In genomic region chrY:3527040-3527439, GRCh38 we compare ENCODE assay signal across 17 cellular contexts. TPM values are rescaled to one million over a fixed set of nuclear protein-coding genes. Genes with fewer than 3 reads are reported as not detected.
DNase-seq lines count a peak whose midpoint lies in the region; ATAC-seq and TF ChIP-seq lines count a peak whose summit lies in the region.
"Not testable (repeated sequence)": the region's sequence is repeated elsewhere in the genome, so short reads cannot be mapped to it uniquely, and the experiment has no call there.
"Had no signal": no experiment of that assay in that cellular context is flagged by ENCODE, and none has a peak within 500 bp of the region (broad histone marks: within the 10 kb centered on the region; RNA-seq: fewer than 3 reads in every experiment).

No MANE protein-coding gene starts in this region.

- TF ChIP-seq CTCF in CD8-positive, alpha-beta T cell (IDR thresholded peaks at IDR 0.05): not testable (repeated sequence)
- TF ChIP-seq CTCF in LNCaP clone FGC (IDR thresholded peaks at IDR 0.05; ENCODE audit: control insufficient read depth, extremely low read depth, insufficient read depth) (peak; percentile 45), glutamatergic neuron (IDR thresholded peaks at IDR 0.05; ENCODE audit: partially characterized antibody, unreplicated experiment) (peak; percentile 45)

- not testable (repeated sequence) for H3K9me3 ChIP-seq in CD8-positive, alpha-beta T cell (ENCODE audit: low read length); T-helper 17 cell (ENCODE audit: control insufficient read depth, low read length, poor library complexity, severe bottlenecking)

- H3K4me3 ChIP-seq in CD8-positive, alpha-beta T cell (ENCODE audit: low read depth, low read length); LNCaP clone FGC (ENCODE audit: low read depth, low read length): not testable (repeated sequence)

- not testable (repeated sequence) for H3K4me3 Mint-ChIP-seq in CD8-positive, alpha-beta T cell; T-helper 17 cell; activated T-helper 2 cell treated with anti-CD3 and anti-CD28 coated beads, Interferon-gamma antibody, Interleukin-2, Interleukin-4, amounts not matched to agents 10 μg/mL and 5 μg/mL and 100 μg/mL, durations not matched to agents 14 hours and 24 hours and 36 hours (ENCODE audit: low read depth); glutamatergic neuron (ENCODE audit: unreplicated experiment)

- H3K4me1 Mint-ChIP-seq in CD8-positive, alpha-beta T cell (ENCODE audit: low read depth); T-helper 17 cell; activated T-helper 2 cell treated with anti-CD3 and anti-CD28 coated beads, Interferon-gamma antibody, Interleukin-2, Interleukin-4, amounts not matched to agents 10 μg/mL and 5 μg/mL and 100 μg/mL, durations not matched to agents 14 hours and 24 hours and 36 hours (ENCODE audit: low read depth); glutamatergic neuron (ENCODE audit: low read depth, unreplicated experiment): not testable (repeated sequence)

- POLR2A ChIA-PET in CD8-positive, alpha-beta T cell (lab: Charles Lee): not testable (repeated sequence)

- not testable (repeated sequence) for H3K9me3 Mint-ChIP-seq in CD8-positive, alpha-beta T cell; activated T-helper 2 cell treated with anti-CD3 and anti-CD28 coated beads, Interferon-gamma antibody, Interleukin-2, Interleukin-4, amounts not matched to agents 10 μg/mL and 5 μg/mL and 100 μg/mL, durations not matched to agents 14 hours and 24 hours and 36 hours; glutamatergic neuron (ENCODE audit: unreplicated experiment)

- not testable (repeated sequence) for H3K36me3 ChIP-seq in CD8-positive, alpha-beta T cell (ENCODE audit: insufficient read depth, low read length)

- not testable (repeated sequence) for H3K27ac Mint-ChIP-seq in CD8-positive, alpha-beta T cell; T-helper 17 cell; activated T-helper 2 cell treated with anti-CD3 and anti-CD28 coated beads, Interferon-gamma antibody, Interleukin-2, Interleukin-4, amounts not matched to agents 10 μg/mL and 5 μg/mL and 100 μg/mL, durations not matched to agents 14 hours and 24 hours and 36 hours; glutamatergic neuron (ENCODE audit: unreplicated experiment)

- CTCF ChIA-PET in CD8-positive, alpha-beta T cell (lab: Charles Lee): not testable (repeated sequence)

- intact Hi-C loops in CD8-positive, alpha-beta T cell (cut with DNase I, micrococcal nuclease); activated T-helper 2 cell treated with anti-CD3 and anti-CD28 coated beads, Interferon-gamma antibody, Interleukin-2, Interleukin-4, amounts not matched to agents 10 μg/mL and 5 μg/mL and 100 μg/mL, durations not matched to agents 14 hours and 24 hours and 36 hours (cut with micrococcal nuclease): not testable (repeated sequence)

- H3K27me3 Mint-ChIP-seq in CD8-positive, alpha-beta T cell (ENCODE audit: low read depth); T-helper 17 cell; activated T-helper 2 cell treated with anti-CD3 and anti-CD28 coated beads, Interferon-gamma antibody, Interleukin-2, Interleukin-4, amounts not matched to agents 10 μg/mL and 5 μg/mL and 100 μg/mL, durations not matched to agents 14 hours and 24 hours and 36 hours (ENCODE audit: low read depth); glutamatergic neuron (ENCODE audit: unreplicated experiment): not testable (repeated sequence)

- not testable (repeated sequence) for H3K27ac ChIP-seq in CD8-positive, alpha-beta T cell (ENCODE audit: low read depth, low read length)

- H3K36me3 Mint-ChIP-seq in CD8-positive, alpha-beta T cell; T-helper 17 cell (ENCODE audit: low read depth); activated T-helper 2 cell treated with anti-CD3 and anti-CD28 coated beads, Interferon-gamma antibody, Interleukin-2, Interleukin-4, amounts not matched to agents 10 μg/mL and 5 μg/mL and 100 μg/mL, durations not matched to agents 14 hours and 24 hours and 36 hours (ENCODE audit: low read depth); glutamatergic neuron (ENCODE audit: unreplicated experiment): not testable (repeated sequence)

- ATAC-seq in CD8-positive, alpha-beta T cell: peak; percentile 57
- ATAC-seq in GM19452 (IDR thresholded peaks at IDR 0.05; ENCODE audit: unreplicated experiment): peak; percentile 98
- ATAC-seq in HG02938 (IDR thresholded peaks at IDR 0.05; ENCODE audit: unreplicated experiment): peak; percentile 94
- ATAC-seq in T-helper 17 cell: peak; percentile 65

- peak in 1 of 7 experiments; percentile 10 for DNase-seq in CD8-positive, alpha-beta T cell
- peak; percentile 13 for DNase-seq in LNCaP clone FGC (ENCODE audit: low read depth)
- not testable (repeated sequence) for DNase-seq in T-helper 17 cell
- DNase-seq in activated T-helper 2 cell treated with anti-CD3 and anti-CD28 coated beads, Interferon-gamma antibody, Interleukin-2, Interleukin-4, amounts not matched to agents 10 μg/mL and 5 μg/mL and 100 μg/mL, durations not matched to agents 14 hours and 24 hours and 36 hours (ENCODE audit: low spot score): peak; percentile 10
- peak; percentile 28 for DNase-seq in glutamatergic neuron
- peak; percentile 15 for DNase-seq in pons (ENCODE audit: low spot score)

- not testable (repeated sequence) for H3K27me3 ChIP-seq in CD8-positive, alpha-beta T cell (ENCODE audit: insufficient read depth, low read length)

- not testable (repeated sequence) for H3K4me1 ChIP-seq in CD8-positive, alpha-beta T cell (ENCODE audit: insufficient read depth, low read length)

RNA-seq across cellular contexts. Expression of gene TGIF2LY, which starts 51.8 kb away (rescaled TPM):
- total RNA-seq in CD8-positive, alpha-beta T cell: not detected
- total RNA-seq in T-helper 17 cell (not detected), glutamatergic neuron (ENCODE audit: unreplicated experiment) (not detected)
- total RNA-seq in activated T-helper 2 cell treated with anti-CD3 and anti-CD28 coated beads, Interferon-gamma antibody, Interleukin-2, Interleukin-4, amounts not matched to agents 10 μg/mL and 5 μg/mL and 100 μg/mL, durations not matched to agents 14 hours and 24 hours and 36 hours: not detected in 2 replicates
- total RNA-seq: breast epithelium; glomerular endothelial cell; H9; K562; left colon; natural killer cell treated with Interleukin-12 subunit alpha and Interleukin-12 subunit beta and Interleukin-15 and Interleukin-18, amount 100 ng/mL, for 72 hours; Peyer's patch; renal cortical epithelial cell; ureter had no signal
